Comparison of ENCODE assay signal across 1 cellular context in genomic region chr1:229990326-229990725, GRCh38.
TF ChIP-seq lines count a peak whose summit lies in the region.

No MANE protein-coding gene starts in this region.

TF ChIP-seq in HepG2, 621 proteins besides CTCF, POLR2A, EP300 and RAD21 (continued from another document and continues in another):
- no peak for TF ChIP-seq ZBTB40 (IDR thresholded peaks at IDR 0.05)
- TF ChIP-seq ZBTB40 (CRISPR knock-in tag; IDR thresholded peaks at IDR 0.05) = no peak
- TF ChIP-seq ZNF343 (CRISPR knock-in tag; IDR thresholded peaks at IDR 0.05) = no peak
- TF ChIP-seq DNMT3B (CRISPR knock-in tag; conservative IDR thresholded peaks at IDR 0.05) = no peak
- no peak for TF ChIP-seq ZBTB37 (CRISPR knock-in tag; IDR thresholded peaks at IDR 0.05)
- TF ChIP-seq ZNF580 (CRISPR knock-in tag; IDR thresholded peaks at IDR 0.05; ENCODE audit: borderline replicate concordance, low read depth) = no peak
- no peak for TF ChIP-seq ZBTB4 (CRISPR knock-in tag; IDR thresholded peaks at IDR 0.05; ENCODE audit: borderline replicate concordance)
- no peak for TF ChIP-seq EHMT2 (IDR thresholded peaks at IDR 0.05; ENCODE audit: borderline replicate concordance, low read depth, low read length)
- no peak for TF ChIP-seq ZUFSP (CRISPR knock-in tag; IDR thresholded peaks at IDR 0.05; ENCODE audit: borderline replicate concordance)
- no peak for TF ChIP-seq ZNF446 (CRISPR knock-in tag; IDR thresholded peaks at IDR 0.05)
- TF ChIP-seq ZNF790 (CRISPR knock-in tag; IDR thresholded peaks at IDR 0.05; ENCODE audit: borderline replicate concordance) = no peak
- no peak for TF ChIP-seq U2AF1 (optimal IDR thresholded peaks at IDR 0.05; ENCODE audit: low read depth, low read length)
- no peak for TF ChIP-seq CEBPZ (IDR thresholded peaks at IDR 0.05; ENCODE audit: low read length)
- no peak for TF ChIP-seq ZNF20 (CRISPR knock-in tag; IDR thresholded peaks at IDR 0.05)
- no peak for TF ChIP-seq CENPBD1 (CRISPR knock-in tag; IDR thresholded peaks at IDR 0.05; ENCODE audit: borderline replicate concordance, low read depth)
- TF ChIP-seq ZSCAN25 (CRISPR knock-in tag; IDR thresholded peaks at IDR 0.05) = 0 out of 2 replicates have a peak, but pooled peaks have one; percentile 22
- no peak for TF ChIP-seq FOXP1 (IDR thresholded peaks at IDR 0.05)
- 0 out of 2 replicates have a peak, but pooled peaks have one; percentile 12 for TF ChIP-seq FOXP1 (CRISPR knock-in tag; IDR thresholded peaks at IDR 0.05)
- TF ChIP-seq ZNF280D (CRISPR knock-in tag; IDR thresholded peaks at IDR 0.05) = no peak
- TF ChIP-seq MXD1 (CRISPR knock-in tag; IDR thresholded peaks at IDR 0.05) = no peak
- no peak for TF ChIP-seq NAIF1 (CRISPR knock-in tag; IDR thresholded peaks at IDR 0.05; ENCODE audit: borderline replicate concordance)
- no peak for TF ChIP-seq ZNF510 (CRISPR knock-in tag; IDR thresholded peaks at IDR 0.05; ENCODE audit: low read depth)
- TF ChIP-seq RXRA (CRISPR knock-in tag; IDR thresholded peaks at IDR 0.05) = peak; percentile 61; the same call in 1 of the 2 replicates
- TF ChIP-seq ZNF432 (CRISPR knock-in tag; IDR thresholded peaks at IDR 0.05; ENCODE audit: borderline replicate concordance) = no peak
- no peak for TF ChIP-seq ZFP62 (CRISPR knock-in tag; IDR thresholded peaks at IDR 0.05)
- TF ChIP-seq ZNF138 (CRISPR knock-in tag; IDR thresholded peaks at IDR 0.05; ENCODE audit: low read depth) = no peak
- no peak for TF ChIP-seq SRY (CRISPR knock-in tag; IDR thresholded peaks at IDR 0.05)
- no peak for TF ChIP-seq HOXA7 (CRISPR knock-in tag; IDR thresholded peaks at IDR 0.05)
- TF ChIP-seq ZBTB7B (CRISPR knock-in tag; IDR thresholded peaks at IDR 0.05) = no peak
- TF ChIP-seq TCF7 (IDR thresholded peaks at IDR 0.05; ENCODE audit: low read depth) = no peak
- TF ChIP-seq HNF4A (CRISPR knock-in tag; IDR thresholded peaks at IDR 0.05) = peak; percentile 43; the same call in 1 of the 2 replicates
- TF ChIP-seq JUND (CRISPR knock-in tag; IDR thresholded peaks at IDR 0.05) = no peak
- TF ChIP-seq RARA (CRISPR knock-in tag; IDR thresholded peaks at IDR 0.05) = peak; percentile 73
- no peak for TF ChIP-seq PTBP1 (IDR thresholded peaks at IDR 0.05; ENCODE audit: low read depth, low read length, poor library complexity, severe bottlenecking)
- TF ChIP-seq MAZ (IDR thresholded peaks at IDR 0.05; ENCODE audit: borderline replicate concordance, low read depth, low read length) = no peak
- no peak for TF ChIP-seq MAZ (CRISPR knock-in tag; IDR thresholded peaks at IDR 0.05; ENCODE audit: low read depth)
